ENCODE assay signal across 1 cellular context in the genomic region with DNA sequence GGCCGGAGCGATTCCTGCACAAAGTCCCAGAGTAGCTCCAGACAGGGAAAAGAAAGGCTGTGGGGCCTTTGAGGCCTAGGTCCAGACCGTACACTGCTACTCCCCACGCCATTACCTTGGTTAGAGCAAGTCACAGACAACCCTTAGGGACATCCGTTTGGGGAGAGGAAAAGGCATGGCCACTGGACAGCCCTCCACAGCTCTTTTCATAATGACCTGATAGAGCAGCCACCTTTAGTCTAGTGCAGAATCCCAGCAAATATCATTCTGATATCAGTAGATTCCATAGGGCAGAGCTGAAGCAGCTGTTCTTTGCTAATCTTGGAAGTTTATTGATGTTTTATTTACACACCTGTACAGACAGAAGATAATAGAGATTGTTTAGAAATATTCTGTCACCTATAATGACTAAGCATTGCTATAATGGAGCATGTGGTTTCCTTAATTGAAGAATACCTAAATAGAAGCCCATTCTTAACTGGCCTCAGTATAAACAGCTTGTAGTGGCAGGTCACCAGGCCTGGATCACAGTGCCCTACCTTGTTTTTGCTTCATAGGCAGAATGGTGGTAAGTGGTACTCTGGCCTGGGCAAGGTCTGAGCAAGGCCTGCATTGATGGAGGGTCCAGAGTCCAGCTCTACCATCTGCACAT.
TF ChIP-seq lines count a peak whose summit lies in the region.

No MANE protein-coding gene starts in this region.

TF ChIP-seq in K562, 482 proteins besides CTCF, POLR2A, EP300 and RAD21 (continued from another document):
- TF ChIP-seq, protein P1, sequence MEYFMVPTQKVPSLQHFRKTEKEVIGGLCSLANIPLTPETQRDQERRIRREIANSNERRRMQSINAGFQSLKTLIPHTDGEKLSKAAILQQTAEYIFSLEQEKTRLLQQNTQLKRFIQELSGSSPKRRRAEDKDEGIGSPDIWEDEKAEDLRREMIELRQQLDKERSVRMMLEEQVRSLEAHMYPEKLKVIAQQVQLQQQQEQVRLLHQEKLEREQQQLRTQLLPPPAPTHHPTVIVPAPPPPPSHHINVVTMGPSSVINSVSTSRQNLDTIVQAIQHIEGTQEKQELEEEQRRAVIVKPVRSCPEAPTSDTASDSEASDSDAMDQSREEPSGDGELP (CRISPR knock-in tag; IDR thresholded peaks at IDR 0.05; ENCODE audit: borderline replicate concordance): no peak
- TF ChIP-seq L3MBTL2 (IDR thresholded peaks at IDR 0.05) (0 out of 2 replicates have a peak, but pooled peaks have one; percentile 7), EHMT2 (IDR thresholded peaks at IDR 0.05) (no peak), PCBP1 (IDR thresholded peaks at IDR 0.05; ENCODE audit: low read depth, low read length, poor library complexity, severe bottlenecking) (no peak), MAZ (CRISPR knock-in tag; conservative IDR thresholded peaks at IDR 0.05 in 1 of 2, IDR thresholded peaks at IDR 0.05 in 1 of 2) (no peak), NCOR1 (IDR thresholded peaks at IDR 0.05) (peak; percentile 20; the same call in 1 of the 2 replicates), TEAD4 (IDR thresholded peaks at IDR 0.05; ENCODE audit: low read length) (peak; percentile 50; the same call in 1 of the 2 replicates), TEAD4 (CRISPR knock-in tag; IDR thresholded peaks at IDR 0.05; ENCODE audit: borderline replicate concordance) (no peak), ZNF23 (CRISPR knock-in tag; IDR thresholded peaks at IDR 0.05) (no peak), MEIS2 (IDR thresholded peaks at IDR 0.05; ENCODE audit: partially characterized antibody) (peak; percentile 39), FOXA3 (CRISPR knock-in tag; conservative IDR thresholded peaks at IDR 0.05 in 1 of 2, IDR thresholded peaks at IDR 0.05 in 1 of 2) (peak in 1 of 2 experiments; percentile 54; a peak in 2 of 4 replicates), SP2 (IDR thresholded peaks at IDR 0.05; ENCODE audit: extremely low read depth, low read depth, low read length, poor library complexity, severe bottlenecking) (no peak), PURB (CRISPR knock-in tag; IDR thresholded peaks at IDR 0.05; ENCODE audit: low read depth) (no peak), XRCC3 (IDR thresholded peaks at IDR 0.05) (no peak), ATF1 (CRISPR knock-in tag; IDR thresholded peaks at IDR 0.05) (no peak), ATF1 (tag; IDR thresholded peaks at IDR 0.05) (no peak), C11orf30 (IDR thresholded peaks at IDR 0.05; ENCODE audit: low read depth) (peak; percentile 59), ARID2 (IDR thresholded peaks at IDR 0.05) (no peak), MTA3 (IDR thresholded peaks at IDR 0.05; ENCODE audit: borderline replicate concordance) (no peak), CBFB (CRISPR knock-in tag; IDR thresholded peaks at IDR 0.05) (no peak), MTA1 (IDR thresholded peaks at IDR 0.05; ENCODE audit: borderline replicate concordance) (no peak), KDM1A (IDR thresholded peaks at IDR 0.05) (peak in 1 of 2 experiments; percentile 29; a peak in 1 of 4 replicates), CEBPG (CRISPR knock-in tag; IDR thresholded peaks at IDR 0.05) (no peak), CEBPG (tag; conservative IDR thresholded peaks at IDR 0.05 in 1 of 2, IDR thresholded peaks at IDR 0.05 in 1 of 2) (no peak), GTF2A2 (tag; IDR thresholded peaks at IDR 0.05) (no peak)
- TF ChIP-seq, protein P2, sequence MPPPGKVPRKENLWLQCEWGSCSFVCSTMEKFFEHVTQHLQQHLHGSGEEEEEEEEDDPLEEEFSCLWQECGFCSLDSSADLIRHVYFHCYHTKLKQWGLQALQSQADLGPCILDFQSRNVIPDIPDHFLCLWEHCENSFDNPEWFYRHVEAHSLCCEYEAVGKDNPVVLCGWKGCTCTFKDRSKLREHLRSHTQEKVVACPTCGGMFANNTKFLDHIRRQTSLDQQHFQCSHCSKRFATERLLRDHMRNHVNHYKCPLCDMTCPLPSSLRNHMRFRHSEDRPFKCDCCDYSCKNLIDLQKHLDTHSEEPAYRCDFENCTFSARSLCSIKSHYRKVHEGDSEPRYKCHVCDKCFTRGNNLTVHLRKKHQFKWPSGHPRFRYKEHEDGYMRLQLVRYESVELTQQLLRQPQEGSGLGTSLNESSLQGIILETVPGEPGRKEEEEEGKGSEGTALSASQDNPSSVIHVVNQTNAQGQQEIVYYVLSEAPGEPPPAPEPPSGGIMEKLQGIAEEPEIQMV (tag; conservative IDR thresholded peaks at IDR 0.05; ENCODE audit: low read depth): no peak
- TF ChIP-seq, protein P3, sequence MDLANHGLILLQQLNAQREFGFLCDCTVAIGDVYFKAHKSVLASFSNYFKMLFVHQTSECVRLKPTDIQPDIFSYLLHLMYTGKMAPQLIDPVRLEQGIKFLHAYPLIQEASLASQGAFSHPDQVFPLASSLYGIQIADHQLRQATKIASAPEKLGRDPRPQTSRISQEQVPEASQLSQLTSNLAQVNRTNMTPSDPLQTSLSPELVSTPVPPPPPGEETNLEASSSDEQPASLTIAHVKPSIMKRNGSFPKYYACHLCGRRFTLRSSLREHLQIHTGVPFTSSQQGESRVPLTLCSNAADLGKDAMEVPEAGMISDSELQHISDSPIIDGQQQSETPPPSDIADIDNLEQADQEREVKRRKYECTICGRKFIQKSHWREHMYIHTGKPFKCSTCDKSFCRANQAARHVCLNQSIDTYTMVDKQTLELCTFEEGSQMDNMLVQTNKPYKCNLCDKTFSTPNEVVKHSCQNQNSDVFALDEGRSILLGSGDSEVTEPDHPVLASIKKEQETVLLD (IDR thresholded peaks at IDR 0.05): no peak
